In the genomic region with DNA sequence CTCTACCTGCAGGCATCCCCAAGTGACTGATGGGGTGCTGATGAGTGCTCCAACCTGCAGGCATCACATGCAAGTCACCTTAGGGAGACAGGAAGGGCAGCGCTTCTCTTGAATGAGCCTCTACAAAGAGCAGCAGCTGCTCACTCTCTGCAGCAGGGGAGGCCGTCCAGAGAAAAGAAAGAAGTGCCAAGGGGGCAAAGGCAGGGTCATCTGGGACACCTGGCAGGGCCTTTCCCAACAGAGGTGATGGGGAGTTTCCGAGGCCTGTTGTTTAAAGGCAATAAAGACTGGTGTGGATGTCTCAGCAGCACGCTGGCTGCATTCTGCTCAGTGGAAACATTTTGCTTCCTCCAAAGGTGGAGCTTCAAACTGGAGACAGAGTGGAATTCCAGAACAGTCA, we compare ENCODE assay signal across 9 cellular contexts.
DNase-seq lines count a peak whose midpoint lies in the region; ATAC-seq, FAIRE-seq and TF ChIP-seq lines count a peak whose summit lies in the region.
"Had no signal": no experiment of that assay in that cellular context is flagged by ENCODE, and none has a peak within 500 bp of the region (broad histone marks: within the 10 kb centered on the region; RNA-seq: fewer than 3 reads in every experiment).

No MANE protein-coding gene starts in this region.

- no peaks in the 10 kb centered on the region for H3K9me2 ChIP-seq in OCI-LY7 (ENCODE audit: insufficient read depth, low read length)

- no peaks in the 10 kb centered on the region for H3K9me3 ChIP-seq in OCI-LY7 (ENCODE audit: low read length)
- H3K9me3 ChIP-seq in esophagus (ENCODE audit: control insufficient read depth in 2 of 2, insufficient read depth in 1 of 2, low read depth in 1 of 2, low read length in 1 of 2) = no peaks in the 10 kb centered on the region
- H3K9me3 ChIP-seq in subcutaneous abdominal adipose tissue (ENCODE audit: control insufficient read depth in 5 of 5, low read length in 5 of 5) = no peaks in the 10 kb centered on the region
- H3K9me3 ChIP-seq: upper lobe of right lung had no signal

- no peaks in the 10 kb centered on the region for H3K27me3 Mint-ChIP-seq in activated T-cell treated with anti-CD3 and anti-CD28 coated beads, Interleukin-2, amount 50 U/mL, for 4 hours (ENCODE audit: low read depth)
- H3K27me3 Mint-ChIP-seq in nephron progenitor cell (ENCODE audit: low read depth, poor library complexity) = peaks cover 13% of the 10 kb centered on the region

- peak overlapping the region; percentile 51 for H3K4me3 ChIP-seq in OCI-LY7 (ENCODE audit: low read depth, low read length, poor library complexity, severe bottlenecking)
- no peak overlapping the region for H3K4me3 ChIP-seq in esophagus (ENCODE audit: low read depth in 1 of 2, low read length in 2 of 2)
- H3K4me3 ChIP-seq in subcutaneous abdominal adipose tissue (ENCODE audit: low read depth in 1 of 5, low read length in 5 of 5) = no peak overlapping the region
- H3K4me3 ChIP-seq: upper lobe of right lung had no signal

- FAIRE-seq in RCC 7860 (lab: Jason Lieb, UNC) = no peak

- peak overlapping the region; percentile 17 for H3K4me3 Mint-ChIP-seq in activated T-cell treated with anti-CD3 and anti-CD28 coated beads, Interleukin-2, amount 50 U/mL, for 4 hours
- H3K4me3 Mint-ChIP-seq in nephron progenitor cell = no peak overlapping the region

- peaks cover 82% of the 10 kb centered on the region for H3K79me2 ChIP-seq in OCI-LY7 (ENCODE audit: insufficient read depth, low read depth, low read length)

- H3K36me3 Mint-ChIP-seq in activated T-cell treated with anti-CD3 and anti-CD28 coated beads, Interleukin-2, amount 50 U/mL, for 4 hours (ENCODE audit: insufficient read depth) = peaks cover 74% of the 10 kb centered on the region
- H3K36me3 Mint-ChIP-seq in nephron progenitor cell (ENCODE audit: low read depth) = peaks cover 57% of the 10 kb centered on the region

- CTCF ChIA-PET in OCI-LY7 (lab: Charles Lee; ENCODE audit: unreplicated experiment) = interaction anchor here (4.2 kb wide), 1 partner anchor 45 kb away, joined by 23 read pairs; no protein-coding TSS in a partner anchor

- peaks cover 88% of the 10 kb centered on the region for H3K36me3 ChIP-seq in OCI-LY7 (ENCODE audit: insufficient read depth, low read length)
- peaks cover 0 to 3% of the 10 kb centered on the region in 2 donors for H3K36me3 ChIP-seq in esophagus (ENCODE audit: control insufficient read depth in 2 of 2, insufficient read depth in 2 of 2, low read length in 1 of 2)
- peaks cover 7 to 73% (median 45%) of the 10 kb centered on the region in 5 donors for H3K36me3 ChIP-seq in subcutaneous abdominal adipose tissue (ENCODE audit: control insufficient read depth in 5 of 5, insufficient read depth in 5 of 5, low read length in 5 of 5)

- H3K27me3 ChIP-seq in esophagus (ENCODE audit: control insufficient read depth in 1 of 2, insufficient read depth in 2 of 2, low read length in 2 of 2) (no peaks in the 10 kb centered on the region), subcutaneous abdominal adipose tissue (ENCODE audit: control insufficient read depth in 5 of 5, insufficient read depth in 4 of 5, low read length in 5 of 5) (peaks cover 0 to 2% (median 0%) of the 10 kb centered on the region in 5 donors)
- H3K27me3 ChIP-seq: upper lobe of right lung had no signal

- H2AFZ ChIP-seq in OCI-LY7 (ENCODE audit: low read length) = no peak overlapping the region

- H3K9ac ChIP-seq in subcutaneous abdominal adipose tissue (ENCODE audit: low read length in 5 of 5) = peak overlapping the region in 1 of 5 donors; percentile 13

- H3K4me2 ChIP-seq in OCI-LY7 (ENCODE audit: low read length) = peak overlapping the region; percentile 78

- no TSS peak for BruUV-seq in OCI-LY7 (replicated peaks; lab: Mats Ljungman, UMichigan)

- POLR2A ChIA-PET in OCI-LY7 (lab: Charles Lee) = interaction anchor here (1.0 to 7.3 kb wide), 18 partner anchors 10 to 245 kb away, joined by 3 to 184 read pairs (median 5); no protein-coding TSS in a partner anchor

- H3K9me3 Mint-ChIP-seq in activated T-cell treated with anti-CD3 and anti-CD28 coated beads, Interleukin-2, amount 50 U/mL, for 4 hours = no peaks in the 10 kb centered on the region
- H3K9me3 Mint-ChIP-seq in nephron progenitor cell = no peaks in the 10 kb centered on the region

- peak overlapping the region; percentile 98 for H3K27ac ChIP-seq in OCI-LY7 (ENCODE audit: low read depth, low read length, poor library complexity, severe bottlenecking)
- peak overlapping the region; percentile 17 to 54 for H3K27ac ChIP-seq in esophagus (ENCODE audit: low read depth in 2 of 2, low read length in 1 of 2)
- peak overlapping the region; percentile 59 for H3K27ac ChIP-seq in subcutaneous abdominal adipose tissue (ENCODE audit: low read depth, low read length)

- intact Hi-C loops in OCI-LY7 (cut with micrococcal nuclease; ENCODE audit: unreplicated experiment) = loop anchor here (2.0 to 5.0 kb wide), 3 partner anchors 253 to 1689 kb away; no protein-coding TSS in a partner anchor

- TF ChIP-seq CTCF in OCI-LY7 (conservative IDR thresholded peaks at IDR 0.05; ENCODE audit: low read length) (no peak; the same call in 1 of the 2 replicates), nephron progenitor cell (IDR thresholded peaks at IDR 0.05) (no peak)

- H3K27ac Mint-ChIP-seq in nephron progenitor cell = no peak overlapping the region

- peaks cover 98% of the 10 kb centered on the region for H3K4me1 Mint-ChIP-seq in activated T-cell treated with anti-CD3 and anti-CD28 coated beads, Interleukin-2, amount 50 U/mL, for 4 hours (ENCODE audit: low read depth)
- H3K4me1 Mint-ChIP-seq in nephron progenitor cell = peaks cover 64% of the 10 kb centered on the region

- peak in 1 of 2 donors; percentile 1 for ATAC-seq in activated T-cell treated with anti-CD3 and anti-CD28 coated beads, Interleukin-2, amount 50 U/mL, for 4 hours
- ATAC-seq in GM21360 (IDR thresholded peaks at IDR 0.05; ENCODE audit: unreplicated experiment) = no peak
- ATAC-seq: upper lobe of right lung had no signal

- H4K20me1 ChIP-seq in OCI-LY7 (ENCODE audit: insufficient read depth, low read length) = no peaks in the 10 kb centered on the region; the same call in 1 of the 2 replicates

- DNase-seq in activated T-cell treated with anti-CD3 and anti-CD28 coated beads, Interleukin-2, amount 50 U/mL, for 4 hours = no peak
- DNase-seq in activated T-cell treated with anti-CD3 and anti-CD28 coated beads for 4 hours = no peak
- DNase-seq in OCI-LY7 (ENCODE audit: low spot score) = peak; percentile 90
- no peak for DNase-seq in RCC 7860 (ENCODE audit: low spot score)
- DNase-seq in nephron progenitor cell = no peak
- DNase-seq: upper lobe of right lung had no signal

- H3K4me1 ChIP-seq in OCI-LY7 (ENCODE audit: insufficient read depth, low read length, poor library complexity, severe bottlenecking) = peaks cover 100% of the 10 kb centered on the region
- peaks cover 0 to 2% of the 10 kb centered on the region in 2 donors for H3K4me1 ChIP-seq in esophagus (ENCODE audit: control insufficient read depth in 2 of 2, insufficient read depth in 2 of 2, low read length in 1 of 2)
- H3K4me1 ChIP-seq in subcutaneous abdominal adipose tissue (ENCODE audit: control insufficient read depth in 5 of 5, insufficient read depth in 5 of 5, low read length in 5 of 5) = peaks cover 12 to 77% (median 28%) of the 10 kb centered on the region in 5 donors

- WGBS in esophagus, 2 donors = 62 to 66% methylated on average over 4 of the region's 4 CpGs

Comparison
In these comparisons a context has a peak if more than half of its experiments do, and no peak if none do; other contexts are left out.
1. H3K27ac ChIP-seq: peak in every context shown above with its lines; median percentile 98 in OCI-LY7; 59 in subcutaneous abdominal adipose tissue; 36 in esophagus.